Comparison of ENCODE assay signal across 2 cellular contexts in the genomic region with DNA sequence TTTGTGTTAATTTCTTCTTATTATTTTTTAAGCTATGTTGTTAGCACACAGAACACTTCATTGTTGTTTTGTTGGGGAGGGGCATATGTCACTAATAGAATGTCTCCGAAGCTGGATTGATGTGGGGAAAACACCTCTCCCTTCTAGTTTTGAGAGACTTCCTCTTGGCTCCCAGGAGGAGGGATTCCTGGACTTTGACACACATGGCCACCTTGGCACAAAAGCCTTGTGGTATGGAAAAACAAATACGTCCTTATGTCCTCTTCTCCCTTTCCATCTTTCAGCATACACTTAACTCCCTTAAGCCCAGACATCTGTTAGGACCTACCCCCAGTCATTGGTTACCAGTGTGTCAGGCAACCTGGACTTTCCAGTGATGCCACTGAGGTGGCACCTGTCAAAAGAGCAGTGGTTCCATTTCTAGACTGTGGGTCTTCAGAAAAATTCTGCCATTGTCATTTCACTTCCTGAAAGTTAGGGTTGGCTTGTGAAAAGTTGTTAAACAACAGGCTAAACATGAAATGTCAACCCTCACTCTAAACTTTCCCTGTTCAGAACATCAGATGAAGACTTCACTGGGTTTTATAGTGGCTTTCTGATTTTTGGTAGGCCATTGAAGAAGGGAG.
TF ChIP-seq lines count a peak whose summit lies in the region.

No MANE protein-coding gene starts in this region.

TF ChIP-seq in GM12891, 5 proteins besides CTCF, POLR2A, EP300 and RAD21:
- TF ChIP-seq TAF1 (IDR thresholded peaks at IDR 0.05; ENCODE audit: low read depth, low read length) (no peak), SPI1 (IDR thresholded peaks at IDR 0.05; ENCODE audit: low read depth, low read length) (no peak), PAX5 (IDR thresholded peaks at IDR 0.05; ENCODE audit: insufficient read depth, low read length, severe bottlenecking) (no peak), POU2F2 (IDR thresholded peaks at IDR 0.05; ENCODE audit: low read depth, low read length) (no peak), POLR2AphosphoS5 (IDR thresholded peaks at IDR 0.05; ENCODE audit: low read depth, low read length) (no peak)
TF ChIP-seq in GM12891: peak in this region for 0.

TF ChIP-seq in K562, 482 proteins besides CTCF, POLR2A, EP300 and RAD21:
- TF ChIP-seq CBX8 (IDR thresholded peaks at IDR 0.05; ENCODE audit: borderline replicate concordance, extremely low read depth, low read depth, low read length, poor library complexity, severe bottlenecking) = no peak
- no peak for TF ChIP-seq MNT (conservative IDR thresholded peaks at IDR 0.05)
- no peak for TF ChIP-seq E4F1 (CRISPR knock-in tag; IDR thresholded peaks at IDR 0.05; ENCODE audit: borderline replicate concordance)
- no peak for TF ChIP-seq DNMT1 (IDR thresholded peaks at IDR 0.05)
- TF ChIP-seq BACH1 (tag; IDR thresholded peaks at IDR 0.05) = no peak
- TF ChIP-seq NKRF (IDR thresholded peaks at IDR 0.05; ENCODE audit: borderline replicate concordance) = no peak
